In the genomic region with DNA sequence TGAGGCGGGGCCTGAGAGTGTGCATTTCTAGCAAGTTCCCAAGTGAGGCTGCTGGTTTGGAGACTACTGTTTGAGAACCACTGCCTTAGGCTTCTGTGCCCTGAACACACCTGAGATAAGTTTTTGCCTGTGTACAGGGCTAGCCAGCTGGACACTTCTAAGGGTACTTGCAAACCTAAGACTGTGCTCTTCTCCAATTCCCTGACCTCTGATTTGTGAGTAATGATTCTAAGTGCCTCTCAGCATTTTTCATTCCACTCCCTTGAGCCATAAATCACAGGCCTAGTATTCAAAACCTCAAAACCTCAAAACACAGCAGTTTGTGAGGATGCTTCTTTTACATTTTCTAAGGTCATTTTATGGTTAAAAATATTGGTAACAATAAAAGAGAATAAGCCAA, we compare ENCODE assay signal across 27 cellular contexts.
A peak's percentile ranks its signal among the peaks of the same experiment; 100 is the strongest.
DNase-seq lines count a peak whose midpoint lies in the region; ATAC-seq, FAIRE-seq and TF ChIP-seq lines count a peak whose summit lies in the region.
"Had no signal": no experiment of that assay in that cellular context is flagged by ENCODE, and none has a peak within 500 bp of the region (broad histone marks: within the 10 kb centered on the region; RNA-seq: fewer than 3 reads in every experiment).

No MANE protein-coding gene starts in this region.

- no peaks in the 10 kb centered on the region for H3K36me3 Mint-ChIP-seq in HFFc6 (ENCODE audit: low read depth)
- peaks cover 5% of the 10 kb centered on the region for H3K36me3 Mint-ChIP-seq in activated CD4-positive, alpha-beta T cell treated with anti-CD3 and anti-CD28 coated beads, Interleukin-2, amount 10 ng/mL, durations not matched to agents 7 days and 5 days (ENCODE audit: low read depth)

- H3K27ac Mint-ChIP-seq in HFFc6: no peak overlapping the region
- H3K27ac Mint-ChIP-seq in activated CD4-positive, alpha-beta T cell treated with anti-CD3 and anti-CD28 coated beads, Interleukin-2, amount 10 ng/mL, durations not matched to agents 7 days and 5 days: no peak overlapping the region
- H3K27ac Mint-ChIP-seq: activated naive CD8-positive, alpha-beta T cell treated with anti-CD3 and anti-CD28 coated beads, Interleukin-2, amount 50 U/mL, for 24 hours; endodermal cell; memory B cell; T-helper 1 cell treated with Interleukin-12 subunit alpha and Interleukin-12 subunit beta and Interleukin-4 antibody, amounts not matched to agents 30 μg/mL and 1 μg/mL, for 36 hours had no signal

- no peak overlapping the region for H3K4me3 Mint-ChIP-seq in HFFc6
- H3K4me3 Mint-ChIP-seq in activated CD4-positive, alpha-beta T cell treated with anti-CD3 and anti-CD28 coated beads, Interleukin-2, amount 10 ng/mL, durations not matched to agents 7 days and 5 days: no peak overlapping the region
- H3K4me3 Mint-ChIP-seq: activated naive CD8-positive, alpha-beta T cell treated with anti-CD3 and anti-CD28 coated beads, Interleukin-2, amount 50 U/mL, for 24 hours; endodermal cell; memory B cell; T-helper 1 cell treated with Interleukin-12 subunit alpha and Interleukin-12 subunit beta and Interleukin-4 antibody, amounts not matched to agents 30 μg/mL and 1 μg/mL, for 36 hours had no signal

- peak; percentile 26 for DNase-seq in HFFc6
- DNase-seq in astrocyte of the cerebellum (ENCODE audit: low read depth): peak; percentile 41
- DNase-seq in iris pigment epithelial cell (ENCODE audit: low read depth): peak; percentile 57
- no peak for DNase-seq in activated CD4-positive, alpha-beta T cell treated with anti-CD3 and anti-CD28 coated beads, Interleukin-2, amount 50 U/mL, for 1 hour
- no peak for DNase-seq in activated CD4-positive, alpha-beta T cell treated with anti-CD3 and anti-CD28 coated beads, Interleukin-2, amount 10 ng/mL, durations not matched to agents 7 days and 5 days
- DNase-seq in GM12891 (ENCODE audit: insufficient read length, low spot score): no peak
- DNase-seq: activated CD4-positive, alpha-beta T cell treated with anti-CD3 and anti-CD28 coated beads for 1 hour; activated gamma-delta T cell treated with Interleukin-2 at 50 U/mL for 16 hours; activated naive CD8-positive, alpha-beta T cell treated with anti-CD3 and anti-CD28 coated beads, Interleukin-2, amount 50 U/mL, for 24 hours; activated T-cell treated with anti-CD3 and anti-CD28 coated beads, Interleukin-2, amount 50 U/mL, for 1 hour; cortex of kidney; endodermal cell; glutamatergic neuron; NCI-H187; NCI-H2171 treated with DMSO at 0.1 percent for 48 hours; NCI-H524; nucleus accumbens; stimulated activated CD4-positive, alpha-beta T cell treated with anti-CD3 and anti-CD28 coated beads, Interleukin-12 subunit alpha, Interleukin-12 subunit beta, amount 100 ng/mL, for 4 hours; stimulated activated naive CD4-positive, alpha-beta T cell treated with Interleukin-2 at 50 U/mL for 16 hours had no signal

- peaks cover 17% of the 10 kb centered on the region for H3K4me1 Mint-ChIP-seq in HFFc6 (ENCODE audit: low read depth)
- peaks cover 14% of the 10 kb centered on the region for H3K4me1 Mint-ChIP-seq in activated CD4-positive, alpha-beta T cell treated with anti-CD3 and anti-CD28 coated beads, Interleukin-2, amount 10 ng/mL, durations not matched to agents 7 days and 5 days
- H3K4me1 Mint-ChIP-seq: endodermal cell had no signal

- no peaks in the 10 kb centered on the region for H3K27me3 Mint-ChIP-seq in HFFc6 (ENCODE audit: insufficient read depth)
- H3K27me3 Mint-ChIP-seq in activated CD4-positive, alpha-beta T cell treated with anti-CD3 and anti-CD28 coated beads, Interleukin-2, amount 10 ng/mL, durations not matched to agents 7 days and 5 days: no peaks in the 10 kb centered on the region
- H3K27me3 Mint-ChIP-seq: activated naive CD8-positive, alpha-beta T cell treated with anti-CD3 and anti-CD28 coated beads, Interleukin-2, amount 50 U/mL, for 24 hours; memory B cell had no signal

- FAIRE-seq in GM12891 (lab: Jason Lieb, UNC): no peak
- FAIRE-seq: GM18507, K562, RCC 7860 had no signal

- H3K4me3 ChIP-seq in astrocyte of the cerebellum (ENCODE audit: low read depth, low read length): no peak overlapping the region
- H3K4me3 ChIP-seq: esophagus muscularis mucosa, K562, SJSA1 had no signal

- in situ Hi-C loops in astrocyte of the cerebellum (cut with HindIII; ENCODE audit: low sequenced_read_pairs): no loop called here

- ATAC-seq in HG02588 (IDR thresholded peaks at IDR 0.05; ENCODE audit: unreplicated experiment): no peak
- ATAC-seq: activated naive CD8-positive, alpha-beta T cell treated with anti-CD3 and anti-CD28 coated beads, Interleukin-2, amount 50 U/mL, for 24 hours; K562 had no signal

- POLR2A ChIA-PET in activated CD4-positive, alpha-beta T cell treated with anti-CD3 and anti-CD28 coated beads, Interleukin-2, amount 10 ng/mL, durations not matched to agents 7 days and 5 days (lab: Charles Lee): no interaction called here

- CTCF ChIA-PET in activated CD4-positive, alpha-beta T cell treated with anti-CD3 and anti-CD28 coated beads, Interleukin-2, amount 10 ng/mL, durations not matched to agents 7 days and 5 days (lab: Charles Lee): interaction anchor here (0.7 kb wide), 1 partner anchor 21 kb away, joined by 3 read pairs; no protein-coding TSS in a partner anchor

- no peak for TF ChIP-seq POLR2A in GM12891 (IDR thresholded peaks at IDR 0.05; ENCODE audit: low read depth, low read length)

- H3K9me3 Mint-ChIP-seq in HFFc6: no peaks in the 10 kb centered on the region
- no peaks in the 10 kb centered on the region for H3K9me3 Mint-ChIP-seq in activated CD4-positive, alpha-beta T cell treated with anti-CD3 and anti-CD28 coated beads, Interleukin-2, amount 10 ng/mL, durations not matched to agents 7 days and 5 days
- H3K9me3 Mint-ChIP-seq: activated naive CD8-positive, alpha-beta T cell treated with anti-CD3 and anti-CD28 coated beads, Interleukin-2, amount 50 U/mL, for 24 hours; endodermal cell; memory B cell; T-helper 1 cell treated with Interleukin-12 subunit alpha and Interleukin-12 subunit beta and Interleukin-4 antibody, amounts not matched to agents 30 μg/mL and 1 μg/mL, for 36 hours had no signal

- TF ChIP-seq CTCF in HFFc6 (IDR thresholded peaks at IDR 0.05): no peak
- no peak for TF ChIP-seq CTCF in astrocyte of the cerebellum (IDR thresholded peaks at IDR 0.05; ENCODE audit: low read depth, low read length, missing control alignments)

TF ChIP-seq in GM12891, 5 proteins besides CTCF, POLR2A, EP300 and RAD21:
- TF ChIP-seq POLR2AphosphoS5 (IDR thresholded peaks at IDR 0.05; ENCODE audit: low read depth, low read length) (no peak), PAX5 (IDR thresholded peaks at IDR 0.05; ENCODE audit: insufficient read depth, low read length, severe bottlenecking) (no peak), TAF1 (IDR thresholded peaks at IDR 0.05; ENCODE audit: low read depth, low read length) (no peak), POU2F2 (IDR thresholded peaks at IDR 0.05; ENCODE audit: low read depth, low read length) (no peak), SPI1 (IDR thresholded peaks at IDR 0.05; ENCODE audit: low read depth, low read length) (no peak)

Comparison
In these comparisons a context has a peak if more than half of its experiments do, and no peak if none do; other contexts are left out.
1. DNase-seq: peak in HFFc6 (single experiment), astrocyte of the cerebellum (single experiment) and iris pigment epithelial cell (single experiment); none in activated CD4-positive, alpha-beta T cell treated with anti-CD3 and anti-CD28 coated beads, Interleukin-2, amount 50 U/mL, for 1 hour (single experiment), activated CD4-positive, alpha-beta T cell treated with anti-CD3 and anti-CD28 coated beads, Interleukin-2, amount 10 ng/mL, durations not matched to agents 7 days and 5 days (single experiment) and GM12891 (single experiment).